Comparison of ENCODE assay signal across 1 cellular context in genomic region chr7:12581897-12582296, GRCh38.
TF ChIP-seq lines count a peak whose summit lies in the region.

No MANE protein-coding gene starts in this region.

TF ChIP-seq in K562, 482 proteins besides CTCF, POLR2A, EP300 and RAD21:
- TF ChIP-seq NCOR1 (IDR thresholded peaks at IDR 0.05): no peak
